Comparison of ENCODE assay signal across 8 cellular contexts in the genomic region with DNA sequence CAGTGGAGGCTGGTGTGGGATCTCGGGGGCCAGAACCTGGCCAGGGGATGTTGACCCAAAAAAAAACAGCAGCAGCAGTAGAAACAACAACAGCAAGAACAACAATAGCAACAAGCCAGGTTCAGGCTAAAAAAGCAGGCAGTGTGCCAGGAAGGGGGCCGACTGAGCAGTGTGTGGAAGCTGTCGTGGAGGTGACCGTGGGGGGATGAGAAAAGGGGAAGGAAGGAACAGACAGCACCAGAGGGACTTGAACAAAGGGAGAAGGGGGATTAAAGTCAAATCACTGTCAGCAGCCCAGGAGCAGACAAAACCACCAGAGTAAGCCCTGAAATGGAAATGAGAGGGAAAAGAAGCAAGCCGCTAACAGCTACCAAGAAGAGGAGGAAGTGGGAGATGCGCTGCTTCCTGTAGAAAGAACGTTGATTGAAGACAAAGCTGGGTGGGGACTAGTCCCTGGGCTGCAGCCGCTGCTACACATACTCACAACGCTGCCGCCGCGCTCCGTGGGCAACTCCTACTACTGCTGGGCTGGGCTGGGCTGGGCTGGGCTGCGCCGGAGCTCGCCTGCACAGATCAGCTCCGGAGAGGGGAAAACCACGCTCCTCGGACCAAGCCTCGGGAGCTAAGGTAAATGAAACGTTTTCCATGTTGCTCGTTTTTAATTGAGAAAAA. TPM values are rescaled to one million over a fixed set of nuclear protein-coding genes. Genes with fewer than 3 reads are reported as not detected.
DNase-seq lines count a peak whose midpoint lies in the region; ATAC-seq and TF ChIP-seq lines count a peak whose summit lies in the region.

GNG2 (plus strand) TSS at position 449 of the 672 bp plus-strand sequence. CDS start 90,067 bp downstream, outside the sequence.

- peak within 1 kb of the TSS; percentile 95 to 99 (median 97) for H3K4me3 Mint-ChIP-seq in IgD-negative memory B cell
- no peak within 1 kb of the TSS for H3K4me3 Mint-ChIP-seq in activated T-helper 17 cell treated with anti-CD3 and anti-CD28 coated beads, Interleukin-2, amount 50 U/mL, for 72 hours
- H3K4me3 Mint-ChIP-seq in natural killer cell treated with Interleukin-12 subunit alpha and Interleukin-12 subunit beta and Interleukin-15 and Interleukin-18, amount 100 ng/mL, for 72 hours, result peak within 1 kb of the TSS; percentile 89

- ATAC-seq in GM21529 (IDR thresholded peaks at IDR 0.05; ENCODE audit: unreplicated experiment), result peak; percentile 90
- ATAC-seq in activated T-helper 17 cell treated with anti-CD3 and anti-CD28 coated beads, Interleukin-2, amount 50 U/mL, for 72 hours (replicated peaks), result peak; percentile 91
- ATAC-seq in natural killer cell treated with Interleukin-12 subunit alpha and Interleukin-12 subunit beta and Interleukin-15 and Interleukin-18, amount 100 ng/mL, for 72 hours, result peak; percentile 98

- DNase-seq in DMS 273 treated with DMSO at 0.1 percent for 48 hours (lab: John Stamatoyannopoulos, UW) (peak; percentile 17), RWPE1 (ENCODE audit: low spot score) (peak; percentile 45), fibroblast of pulmonary artery (ENCODE audit: low read depth) (peak; percentile 80)
- DNase-seq in natural killer cell treated with Interleukin-12 subunit alpha and Interleukin-12 subunit beta and Interleukin-15 and Interleukin-18, amount 100 ng/mL, for 72 hours (ENCODE audit: low spot score), result peak; percentile 92
- DNase-seq in stimulated activated naive CD4-positive, alpha-beta T cell treated with Interleukin-2 at 50 U/mL for 16 hours (lab: John Stamatoyannopoulos, UW), result peak; percentile 76

- H3K27me3 Mint-ChIP-seq in IgD-negative memory B cell, result no peaks in the 10 kb centered on the region
- no peaks in the 10 kb centered on the region for H3K27me3 Mint-ChIP-seq in activated T-helper 17 cell treated with anti-CD3 and anti-CD28 coated beads, Interleukin-2, amount 50 U/mL, for 72 hours
- no peaks in the 10 kb centered on the region for H3K27me3 Mint-ChIP-seq in natural killer cell treated with Interleukin-12 subunit alpha and Interleukin-12 subunit beta and Interleukin-15 and Interleukin-18, amount 100 ng/mL, for 72 hours

- peak within 1 kb of the TSS; percentile 89 to 99 (median 94) for H3K27ac Mint-ChIP-seq in IgD-negative memory B cell
- H3K27ac Mint-ChIP-seq in activated T-helper 17 cell treated with anti-CD3 and anti-CD28 coated beads, Interleukin-2, amount 50 U/mL, for 72 hours, result peak within 1 kb of the TSS; percentile 99
- no peak within 1 kb of the TSS for H3K27ac Mint-ChIP-seq in natural killer cell treated with Interleukin-12 subunit alpha and Interleukin-12 subunit beta and Interleukin-15 and Interleukin-18, amount 100 ng/mL, for 72 hours

- H3K27ac ChIP-seq in RWPE1, result peak within 1 kb of the TSS; percentile 60

- CTCF ChIA-PET in RWPE1 (lab: Yijun Ruan, JAX), result interaction anchor here (0.6 kb wide), 1 partner anchor 119 kb away, joined by 3 read pairs; no protein-coding TSS in a partner anchor

- TF ChIP-seq CTCF in RWPE1 (conservative IDR thresholded peaks at IDR 0.05; ENCODE audit: low read depth) (no peak), fibroblast of pulmonary artery (IDR thresholded peaks at IDR 0.05; ENCODE audit: low read length, missing control alignments) (no peak)

- peaks cover 0 to 3% (median 0%) of the 10 kb centered on the region in 3 donors for H3K9me3 Mint-ChIP-seq in IgD-negative memory B cell
- H3K9me3 Mint-ChIP-seq in activated T-helper 17 cell treated with anti-CD3 and anti-CD28 coated beads, Interleukin-2, amount 50 U/mL, for 72 hours, result no peaks in the 10 kb centered on the region
- peaks cover 3% of the 10 kb centered on the region for H3K9me3 Mint-ChIP-seq in natural killer cell treated with Interleukin-12 subunit alpha and Interleukin-12 subunit beta and Interleukin-15 and Interleukin-18, amount 100 ng/mL, for 72 hours

- POLR2A ChIA-PET in RWPE1 (lab: Yijun Ruan, JAX; ENCODE audit: low non-redundant PET), result no interaction called here

- peaks cover 2% of the 10 kb centered on the region for H3K36me3 Mint-ChIP-seq in IgD-negative memory B cell
- peaks cover 35% of the 10 kb centered on the region for H3K36me3 Mint-ChIP-seq in activated T-helper 17 cell treated with anti-CD3 and anti-CD28 coated beads, Interleukin-2, amount 50 U/mL, for 72 hours (ENCODE audit: low read depth)
- peaks cover 29% of the 10 kb centered on the region for H3K36me3 Mint-ChIP-seq in natural killer cell treated with Interleukin-12 subunit alpha and Interleukin-12 subunit beta and Interleukin-15 and Interleukin-18, amount 100 ng/mL, for 72 hours

- H3K4me1 Mint-ChIP-seq in IgD-negative memory B cell, result peaks cover 41 to 50% (median 49%) of the 10 kb centered on the region in 3 donors
- peaks cover 31% of the 10 kb centered on the region for H3K4me1 Mint-ChIP-seq in activated T-helper 17 cell treated with anti-CD3 and anti-CD28 coated beads, Interleukin-2, amount 50 U/mL, for 72 hours
- H3K4me1 Mint-ChIP-seq in natural killer cell treated with Interleukin-12 subunit alpha and Interleukin-12 subunit beta and Interleukin-15 and Interleukin-18, amount 100 ng/mL, for 72 hours (ENCODE audit: low read depth in 2 of 2), result peaks cover 45 to 54% of the 10 kb centered on the region in 2 donors

- H3K4me3 ChIP-seq in fibroblast of pulmonary artery (replicated peaks; ENCODE audit: low read depth, low read length), result peak within 1 kb of the TSS; percentile 75

RNA-seq across cellular contexts. Expression of gene GNG2, which starts in this region (rescaled TPM):
- 68.8 TPM for polyA plus RNA-seq in IgD-negative memory B cell
- 100 to 1,000 TPM in 1 of 2 donors, 10 to 100 TPM in 1; 99.1 to 132 TPM for total RNA-seq in activated T-helper 17 cell treated with anti-CD3 and anti-CD28 coated beads, Interleukin-2, amount 50 U/mL, for 72 hours
- 100 to 1,000 TPM; 293 to 495 TPM for total RNA-seq in natural killer cell treated with Interleukin-12 subunit alpha and Interleukin-12 subunit beta and Interleukin-15 and Interleukin-18, amount 100 ng/mL, for 72 hours

Comparison
In these comparisons a context has a peak if more than half of its experiments do, and no peak if none do; other contexts are left out.
1. Peak in every context shown above with its lines: DNase-seq, ATAC-seq, H3K4me3 ChIP-seq and H3K27ac ChIP-seq.
2. DNase-seq: peak in every context shown above with its lines; median percentile 92 in natural killer cell treated with Interleukin-12 subunit alpha and Interleukin-12 subunit beta and Interleukin-15 and Interleukin-18, amount 100 ng/mL, for 72 hours; 80 in fibroblast of pulmonary artery; 76 in stimulated activated naive CD4-positive, alpha-beta T cell treated with Interleukin-2 at 50 U/mL for 16 hours; 45 in RWPE1; 17 in DMS 273 treated with DMSO at 0.1 percent for 48 hours.
3. H3K27ac Mint-ChIP-seq: peak in IgD-negative memory B cell (3 of 3) and activated T-helper 17 cell treated with anti-CD3 and anti-CD28 coated beads, Interleukin-2, amount 50 U/mL, for 72 hours (single experiment); none in natural killer cell treated with Interleukin-12 subunit alpha and Interleukin-12 subunit beta and Interleukin-15 and Interleukin-18, amount 100 ng/mL, for 72 hours (0 of 2).